Comparison of ENCODE assay signal across 25 cellular contexts in genomic region chr6:67935976-67936477, GRCh38.
"Had no signal": no experiment of that assay in that cellular context is flagged by ENCODE, and none has a peak within 500 bp of the region (broad histone marks: within the 10 kb centered on the region; RNA-seq: fewer than 3 reads in every experiment).

No MANE protein-coding gene starts in this region.

- H3K36me3 ChIP-seq: brain microvascular endothelial cell had no signal

- H3K27ac ChIP-seq: brain microvascular endothelial cell, coronary artery, dorsolateral prefrontal cortex had no signal

- H3K27me3 ChIP-seq: brain microvascular endothelial cell, dorsolateral prefrontal cortex had no signal

- DNase-seq: activated CD4-positive, alpha-beta memory T cell treated with anti-CD3 and anti-CD28 coated beads, Interleukin-2, amount 10 ng/mL, durations not matched to agents 7 days and 5 days; activated CD4-positive, alpha-beta T cell treated with anti-CD3 and anti-CD28 coated beads for 36 hours; activated CD4-positive, alpha-beta T cell treated with anti-CD3 and anti-CD28 coated beads, Interleukin-2, amount 10 ng/mL, durations not matched to agents 24 days and 14 days; activated CD4-positive, alpha-beta T cell treated with anti-CD3 and anti-CD28 coated beads, Interleukin-2, amount 50 U/mL, for 4 hours; activated CD4-positive, CD25-positive, alpha-beta regulatory T cell; activated CD4-positive, CD25-positive, alpha-beta regulatory T cell treated with anti-CD3 and anti-CD28 coated beads, Interleukin-2, amount 50 U/mL, for 72 hours; activated CD8-positive, alpha-beta memory T cell treated with anti-CD3 and anti-CD28 coated beads, Interleukin-2, amount 50 U/mL, for 48 hours; activated gamma-delta T cell; activated naive CD4-positive, alpha-beta T cell; activated naive CD4-positive, alpha-beta T cell treated with anti-CD3 and anti-CD28 coated beads, Interleukin-2, amount 50 U/mL, for 16 hours; activated T-cell treated with anti-CD3 and anti-CD28 coated beads for 4 hours; activated T-cell treated with anti-CD3 and anti-CD28 coated beads, Interleukin-2, amount 50 U/mL, for 24 hours; activated T-cell treated with anti-CD3 and anti-CD28 coated beads, Interleukin-2, amount 50 U/mL, for 72 hours; amniotic stem cell; anterior cingulate cortex; brain microvascular endothelial cell; dorsolateral prefrontal cortex; effector memory CD4-positive, alpha-beta T cell; endodermal cell; foreskin fibroblast; head of caudate nucleus; hippocampal formation; T-helper 2 cell had no signal

- H3K4me3 ChIP-seq: coronary artery, dorsolateral prefrontal cortex had no signal

- ATAC-seq: activated CD4-positive, alpha-beta T cell treated with anti-CD3 and anti-CD28 coated beads for 36 hours; activated T-cell treated with anti-CD3 and anti-CD28 coated beads, Interleukin-2, amount 50 U/mL, for 72 hours; esophagus mucosa had no signal
